ENCODE assay signal across 17 cellular contexts in genomic region chr2:215238485-215239098, GRCh38.
A peak's percentile ranks its signal among the peaks of the same experiment; 100 is the strongest.
DNase-seq lines count a peak whose midpoint lies in the region; ATAC-seq, FAIRE-seq and TF ChIP-seq lines count a peak whose summit lies in the region.
"Had no signal": no experiment of that assay in that cellular context is flagged by ENCODE, and none has a peak within 500 bp of the region (broad histone marks: within the 10 kb centered on the region; RNA-seq: fewer than 3 reads in every experiment).

No MANE protein-coding gene starts in this region.

- BruUV-seq in K562 (replicated peaks; lab: Mats Ljungman, UMichigan) (no TSS peak), PC-9 (replicated peaks; lab: Mats Ljungman, UMichigan) (no TSS peak)

- TF ChIP-seq CTCF in AG10803 (conservative IDR thresholded peaks at IDR 0.05; ENCODE audit: low read length) (no peak), K562 (IDR thresholded peaks at IDR 0.05 in 2 of 3, conservative IDR thresholded peaks at IDR 0.05 in 1 of 3; ENCODE audit: insufficient read depth in 2 of 3, low read depth in 1 of 3, low read length in 3 of 3) (no peak), PC-9 (conservative IDR thresholded peaks at IDR 0.05) (no peak), gastroesophageal sphincter (IDR thresholded peaks at IDR 0.05) (no peak)

- no peak for TF ChIP-seq RAD21 in K562 (CRISPR knock-in tag; conservative IDR thresholded peaks at IDR 0.05 in 1 of 2, IDR thresholded peaks at IDR 0.05 in 1 of 2)

- H3K36me3 ChIP-seq in GM23248 (ENCODE audit: low read depth) (no peaks in the 10 kb centered on the region), K562 (ENCODE audit: control insufficient read depth, insufficient read depth, low read length) (no peaks in the 10 kb centered on the region), PC-9 (ENCODE audit: low read depth) (no peaks in the 10 kb centered on the region), gastroesophageal sphincter (no peaks in the 10 kb centered on the region)
- H3K36me3 ChIP-seq: BLaER1 treated with 17β-estradiol and CSF1 and Interleukin-3, amounts not matched to agents 10 nM and 100 nM had no signal

- CTCF ChIA-PET in K562 (lab: Yijun Ruan, JAX; ENCODE audit: low intra/inter-chr PET ratio) (no interaction called here), PC-9 (lab: Charles Lee) (interaction anchor here (0.6 kb wide), 1 partner anchor 10 kb away, joined by 6 read pairs; no protein-coding TSS in a partner anchor)

- H3K9me2 ChIP-seq in GM23248 (ENCODE audit: insufficient read depth), result no peaks in the 10 kb centered on the region
- no peaks in the 10 kb centered on the region for H3K9me2 ChIP-seq in PC-9 (ENCODE audit: insufficient read depth)

- H4K20me1 ChIP-seq in GM23248 (ENCODE audit: insufficient read depth) (no peaks in the 10 kb centered on the region), K562 (replicated peaks; ENCODE audit: control insufficient read depth, insufficient read depth, low read length) (no peaks in the 10 kb centered on the region), PC-9 (ENCODE audit: insufficient read depth) (no peaks in the 10 kb centered on the region)
- H4K20me1 ChIP-seq: BLaER1 treated with 17β-estradiol and CSF1 and Interleukin-3, amounts not matched to agents 10 nM and 100 nM had no signal

- intact Hi-C loops in K562 (cut with micrococcal nuclease) (no loop called here), PC-9 (cut with micrococcal nuclease; ENCODE audit: unreplicated experiment) (no loop called here)

- H3K27me3 ChIP-seq in GM23248 (replicated peaks; ENCODE audit: insufficient read depth), result no peaks in the 10 kb centered on the region; the same call in 1 of the 2 replicates
- H3K27me3 ChIP-seq in K562 (ENCODE audit: control insufficient read depth in 2 of 2, insufficient read depth in 2 of 2, low read length in 2 of 2), result no peaks in the 10 kb centered on the region
- no peaks in the 10 kb centered on the region for H3K27me3 ChIP-seq in PC-9 (ENCODE audit: insufficient read depth, low read depth)
- H3K27me3 ChIP-seq in gastroesophageal sphincter, result no peaks in the 10 kb centered on the region
- H3K27me3 ChIP-seq: BLaER1 treated with 17β-estradiol and CSF1 and Interleukin-3, amounts not matched to agents 10 nM and 100 nM had no signal

- DNase-seq in AG10803 (ENCODE audit: low read depth) (peak; percentile 18), GM23248 (peak; percentile 16), K562 (ENCODE audit: extremely low read depth in 1 of 4, low spot score in 3 of 4) (no peak), medulla oblongata (ENCODE audit: extremely low spot score) (peak; percentile 27), PC-9 (no peak)
- DNase-seq: DMS 273 treated with DMSO at 0.1 percent for 48 hours; H9; IMR-90; NCI-H1048; NCI-H1694; NCI-H345; NCI-H69; NK-92 treated with Interleukin-12 subunit alpha and Interleukin-12 subunit beta, amount 100 ng/mL, for 24 hours; OCI-M1 had no signal

- in situ Hi-C loops in GM23248 (cut with MboI), result no loop called here
- in situ Hi-C loops in K562 (cut with MboI), result no loop called here

- no peaks in the 10 kb centered on the region for H3F3A ChIP-seq in GM23248 (ENCODE audit: insufficient read depth)
- no peaks in the 10 kb centered on the region for H3F3A ChIP-seq in PC-9 (ENCODE audit: insufficient read depth, low read depth)

- H2AFZ ChIP-seq in GM23248 (no peak overlapping the region), K562 (ENCODE audit: low read depth, low read length) (no peak overlapping the region), PC-9 (no peak overlapping the region)

- ATAC-seq in K562 (no peak), HG03520 (IDR thresholded peaks at IDR 0.05; ENCODE audit: unreplicated experiment) (no peak), gastroesophageal sphincter (no peak)

- POLR2A ChIA-PET in K562 (lab: Yijun Ruan, JAX), result no interaction called here
- POLR2A ChIA-PET in PC-9 (lab: Charles Lee; ENCODE audit: unreplicated experiment), result no interaction called here

- H3K4me3 ChIP-seq in AG10803 (ENCODE audit: low read length) (no peak overlapping the region), GM23248 (no peak overlapping the region), K562 (no peak overlapping the region), PC-9 (no peak overlapping the region), gastroesophageal sphincter (no peak overlapping the region)
- H3K4me3 ChIP-seq: BLaER1 treated with 17β-estradiol and CSF1 and Interleukin-3, amounts not matched to agents 10 nM and 100 nM had no signal

- H3K9me3 ChIP-seq in GM23248 (ENCODE audit: low read depth) (no peaks in the 10 kb centered on the region), K562 (replicated peaks; ENCODE audit: control insufficient read depth, insufficient read depth, low read depth, low read length) (no peaks in the 10 kb centered on the region), PC-9 (ENCODE audit: insufficient read depth, low read depth) (no peaks in the 10 kb centered on the region; the same call in 1 of the 2 replicates), gastroesophageal sphincter (no peaks in the 10 kb centered on the region)
- H3K9me3 ChIP-seq: BLaER1 treated with 17β-estradiol and CSF1 and Interleukin-3, amounts not matched to agents 10 nM and 100 nM had no signal

- TF ChIP-seq POLR2A in K562 (conservative IDR thresholded peaks at IDR 0.05) (no peak), gastroesophageal sphincter (IDR thresholded peaks at IDR 0.05) (no peak)

- FAIRE-seq in K562 (lab: Jason Lieb, UNC), result no peak

- H3K4me1 ChIP-seq in GM23248 (ENCODE audit: insufficient read depth) (no peaks in the 10 kb centered on the region), K562 (replicated peaks in 1 of 2; ENCODE audit: control insufficient read depth in 2 of 2, insufficient read depth in 2 of 2, low read length in 2 of 2) (no peaks in the 10 kb centered on the region; a peak in 1 of 5 replicates), PC-9 (replicated peaks; ENCODE audit: insufficient read depth) (no peaks in the 10 kb centered on the region), gastroesophageal sphincter (no peaks in the 10 kb centered on the region)
- H3K4me1 ChIP-seq: BLaER1 treated with 17β-estradiol and CSF1 and Interleukin-3, amounts not matched to agents 10 nM and 100 nM had no signal

- 19 to 25% methylated on average over 3 of the region's 3 CpGs for whole genome bisulfite sequencing in GM23248 (ENCODE audit: low coverage in 1 of 2, low lambda C conversion rate in 2 of 2, missing lambda C conversion rate in 2 of 2), 2 experiments
- 0% methylated on average over 3 of the region's 3 CpGs for WGBS in K562 (ENCODE audit: insufficient coverage, low coverage, missing lambda C conversion rate)
- 17 to 30% methylated on average over 3 of the region's 3 CpGs for WGBS in gastroesophageal sphincter (ENCODE audit: low coverage in 1 of 2), 2 donors

- no peaks in the 10 kb centered on the region for H3K9me1 ChIP-seq in K562 (ENCODE audit: control insufficient read depth, insufficient read depth, low read length)

- H3K9ac ChIP-seq in GM23248, result no peak overlapping the region
- H3K9ac ChIP-seq in K562 (ENCODE audit: insufficient read depth in 1 of 2, low read depth in 2 of 2, low read length in 2 of 2), result no peak overlapping the region
- H3K9ac ChIP-seq: BLaER1 treated with 17β-estradiol and CSF1 and Interleukin-3, amounts not matched to agents 10 nM and 100 nM had no signal

- TF ChIP-seq EP300 in K562 (IDR thresholded peaks at IDR 0.05; ENCODE audit: low read length) (no peak), gastroesophageal sphincter (IDR thresholded peaks at IDR 0.05) (no peak)

- H3K27ac ChIP-seq in GM23248 (no peak overlapping the region), K562 (ENCODE audit: extremely low read depth, low read depth, low read length) (no peak overlapping the region), PC-9 (no peak overlapping the region), gastroesophageal sphincter (no peak overlapping the region)
- H3K27ac ChIP-seq: BLaER1 treated with 17β-estradiol and CSF1 and Interleukin-3, amounts not matched to agents 10 nM and 100 nM had no signal

- H3K79me2 ChIP-seq in GM23248 (ENCODE audit: insufficient read depth) (no peaks in the 10 kb centered on the region), K562 (ENCODE audit: control insufficient read depth, insufficient read depth, low read length) (no peaks in the 10 kb centered on the region), PC-9 (ENCODE audit: low read depth) (no peaks in the 10 kb centered on the region)

- H3K4me2 ChIP-seq in GM23248 (ENCODE audit: unreplicated experiment) (no peak overlapping the region), K562 (ENCODE audit: insufficient read depth, low read length) (no peak overlapping the region), PC-9 (no peak overlapping the region)
- H3K4me2 ChIP-seq: BLaER1 treated with 17β-estradiol and CSF1 and Interleukin-3, amounts not matched to agents 10 nM and 100 nM had no signal

TF ChIP-seq in K562, 482 proteins besides CTCF, POLR2A, EP300 and RAD21 (continues in another document):
- TF ChIP-seq HCFC1 (IDR thresholded peaks at IDR 0.05; ENCODE audit: low read depth, low read length) (no peak), JUND (IDR thresholded peaks at IDR 0.05; ENCODE audit: borderline replicate concordance, low read depth, low read length) (no peak), JUND (tag; IDR thresholded peaks at IDR 0.05; ENCODE audit: borderline replicate concordance, low read depth, low read length) (no peak), PKNOX1 (IDR thresholded peaks at IDR 0.05) (peak; percentile 56; the same call in 1 of the 2 replicates), ZC3H11A (IDR thresholded peaks at IDR 0.05; ENCODE audit: low read depth, low read length) (no peak), SMARCC2 (IDR thresholded peaks at IDR 0.05; ENCODE audit: low read depth) (no peak), CEBPB (tag; IDR thresholded peaks at IDR 0.05) (peak; percentile 13; the same call in 1 of the 2 replicates), NFE2L1 (tag; IDR thresholded peaks at IDR 0.05; ENCODE audit: borderline replicate concordance, low read depth) (no peak), ZNF41 (CRISPR knock-in tag; conservative IDR thresholded peaks at IDR 0.05) (no peak)

Comparison
In these comparisons a context has a peak if more than half of its experiments do, and no peak if none do; other contexts are left out.
1. DNase-seq: peak in AG10803 (single experiment), GM23248 (single experiment) and medulla oblongata (single experiment); none in K562 (0 of 4) and PC-9 (0 of 2).